ENCODE assay signal across 13 cellular contexts in genomic region chr11:60871378-60872061, GRCh38. TPM values are rescaled to one million over a fixed set of nuclear protein-coding genes. Genes with fewer than 3 reads are reported as not detected.
DNase-seq lines count a peak whose midpoint lies in the region; ATAC-seq and TF ChIP-seq lines count a peak whose summit lies in the region.
"Had no signal": no experiment of that assay in that cellular context is flagged by ENCODE, and none has a peak within 500 bp of the region (broad histone marks: within the 10 kb centered on the region; RNA-seq: fewer than 3 reads in every experiment).

No MANE protein-coding gene starts in this region.

- H3K9me3 ChIP-seq in heart right ventricle (no peaks in the 10 kb centered on the region), thymus (ENCODE audit: control insufficient read depth) (no peaks in the 10 kb centered on the region)
- H3K9me3 ChIP-seq: neutrophil had no signal

- H3K4me3 Mint-ChIP-seq in activated CD4-positive, alpha-beta T cell treated with anti-CD3 and anti-CD28 coated beads, Interleukin-2, amount 10 ng/mL, durations not matched to agents 7 days and 5 days: no peak overlapping the region
- H3K4me3 Mint-ChIP-seq in activated CD8-positive, alpha-beta T cell treated with anti-CD3 and anti-CD28 coated beads for 36 hours: no peak overlapping the region

- WGBS in heart right ventricle, 2 donors: 69 to 70% methylated on average over 7 of the region's 7 CpGs
- WGBS in thymus: 28% methylated on average over 7 of the region's 7 CpGs

- H3K27me3 ChIP-seq in heart right ventricle (no peaks in the 10 kb centered on the region), thymus (ENCODE audit: control insufficient read depth, insufficient read depth) (no peaks in the 10 kb centered on the region)
- H3K27me3 ChIP-seq: neutrophil had no signal

- DNase-seq in activated CD4-positive, alpha-beta T cell treated with anti-CD3 and anti-CD28 coated beads, Interleukin-2, amount 10 ng/mL, durations not matched to agents 7 days and 5 days: no peak
- no peak for DNase-seq in activated CD4-positive, alpha-beta T cell treated with anti-CD3 and anti-CD28 coated beads, Interleukin-2, amount 50 U/mL, for 1 hour
- DNase-seq in activated CD8-positive, alpha-beta T cell treated with anti-CD3 and anti-CD28 coated beads for 36 hours: peak; percentile 52
- peak; percentile 43 to 67 for DNase-seq in heart right ventricle
- DNase-seq in GF-D8 (lab: John Stamatoyannopoulos, UW): no peak
- no peak for DNase-seq in ureter (ENCODE audit: low spot score)
- DNase-seq: anterior cingulate cortex, hypothalamus, NCI-H82 had no signal

- POLR2A ChIA-PET in activated CD4-positive, alpha-beta T cell treated with anti-CD3 and anti-CD28 coated beads, Interleukin-2, amount 10 ng/mL, durations not matched to agents 7 days and 5 days (lab: Charles Lee): no interaction called here
- POLR2A ChIA-PET in activated CD8-positive, alpha-beta T cell treated with anti-CD3 and anti-CD28 coated beads for 36 hours (lab: Charles Lee): interaction anchor here (0.8 to 1.5 kb wide), 5 partner anchors 11 to 34 kb away, joined by 3 to 7 read pairs (median 6); partner anchors contain the start of gene PRPF19

- H3K27ac Mint-ChIP-seq in activated CD4-positive, alpha-beta T cell treated with anti-CD3 and anti-CD28 coated beads, Interleukin-2, amount 10 ng/mL, durations not matched to agents 7 days and 5 days: peak overlapping the region; percentile 41
- no peak overlapping the region for H3K27ac Mint-ChIP-seq in activated CD8-positive, alpha-beta T cell treated with anti-CD3 and anti-CD28 coated beads for 36 hours

- H3K27ac ChIP-seq in heart right ventricle (peak overlapping the region; percentile 45 to 75 (median 53)), thymus (ENCODE audit: low read depth) (peak overlapping the region; percentile 92)
- H3K27ac ChIP-seq: neutrophil had no signal

- H3K4me1 Mint-ChIP-seq in activated CD4-positive, alpha-beta T cell treated with anti-CD3 and anti-CD28 coated beads, Interleukin-2, amount 10 ng/mL, durations not matched to agents 7 days and 5 days: peaks cover 52% of the 10 kb centered on the region
- peaks cover 33% of the 10 kb centered on the region for H3K4me1 Mint-ChIP-seq in activated CD8-positive, alpha-beta T cell treated with anti-CD3 and anti-CD28 coated beads for 36 hours (ENCODE audit: low read depth)

- H3K9me3 Mint-ChIP-seq in activated CD4-positive, alpha-beta T cell treated with anti-CD3 and anti-CD28 coated beads, Interleukin-2, amount 10 ng/mL, durations not matched to agents 7 days and 5 days: no peaks in the 10 kb centered on the region
- H3K9me3 Mint-ChIP-seq in activated CD8-positive, alpha-beta T cell treated with anti-CD3 and anti-CD28 coated beads for 36 hours: no peaks in the 10 kb centered on the region

- H3K4me3 ChIP-seq in heart right ventricle (no peak overlapping the region), thymus (ENCODE audit: low read length) (no peak overlapping the region)

- TF ChIP-seq CTCF in activated CD8-positive, alpha-beta T cell treated with anti-CD3 and anti-CD28 coated beads for 36 hours (IDR thresholded peaks at IDR 0.05): no peak
- TF ChIP-seq CTCF in heart right ventricle (IDR thresholded peaks at IDR 0.05): peak in 6 of 9 donors; percentile 13 to 38 (median 24)

- intact Hi-C loops in activated CD8-positive, alpha-beta T cell treated with anti-CD3 and anti-CD28 coated beads for 36 hours (cut with micrococcal nuclease): no loop called here
- intact Hi-C loops in heart right ventricle (cut with DNase I): no loop called here

- no peaks in the 10 kb centered on the region for H3K36me3 ChIP-seq in heart right ventricle
- H3K36me3 ChIP-seq in thymus (ENCODE audit: control insufficient read depth, insufficient read depth): peaks cover 4% of the 10 kb centered on the region
- H3K36me3 ChIP-seq: neutrophil had no signal

- H3K27me3 Mint-ChIP-seq in activated CD4-positive, alpha-beta T cell treated with anti-CD3 and anti-CD28 coated beads, Interleukin-2, amount 10 ng/mL, durations not matched to agents 7 days and 5 days: no peaks in the 10 kb centered on the region
- H3K27me3 Mint-ChIP-seq in activated CD8-positive, alpha-beta T cell treated with anti-CD3 and anti-CD28 coated beads for 36 hours: no peaks in the 10 kb centered on the region

- ATAC-seq in activated CD8-positive, alpha-beta T cell treated with anti-CD3 and anti-CD28 coated beads for 36 hours: peak; percentile 75
- ATAC-seq in heart right ventricle (peak; percentile 59 to 85 (median 73)), GM21825 (IDR thresholded peaks at IDR 0.05; ENCODE audit: unreplicated experiment) (no peak)

- peaks cover 3 to 61% (median 38%) of the 10 kb centered on the region in 9 donors for H3K4me1 ChIP-seq in heart right ventricle
- peaks cover 83% of the 10 kb centered on the region for H3K4me1 ChIP-seq in thymus (ENCODE audit: control insufficient read depth, insufficient read depth, low read length)

- H3K36me3 Mint-ChIP-seq in activated CD4-positive, alpha-beta T cell treated with anti-CD3 and anti-CD28 coated beads, Interleukin-2, amount 10 ng/mL, durations not matched to agents 7 days and 5 days (ENCODE audit: low read depth): no peaks in the 10 kb centered on the region
- H3K36me3 Mint-ChIP-seq in activated CD8-positive, alpha-beta T cell treated with anti-CD3 and anti-CD28 coated beads for 36 hours (ENCODE audit: low read depth): no peaks in the 10 kb centered on the region

- CTCF ChIA-PET in activated CD4-positive, alpha-beta T cell treated with anti-CD3 and anti-CD28 coated beads, Interleukin-2, amount 10 ng/mL, durations not matched to agents 7 days and 5 days (lab: Charles Lee): interaction anchor here (1.3 to 2.1 kb wide), 6 partner anchors 9 to 24 kb away, joined by 4 to 9 read pairs (median 4); partner anchors contain the start of gene PTGDR2
- CTCF ChIA-PET in activated CD8-positive, alpha-beta T cell treated with anti-CD3 and anti-CD28 coated beads for 36 hours (lab: Charles Lee): interaction anchor here (0.7 to 7.1 kb wide), 6 partner anchors 11 to 96 kb away, joined by 3 to 37 read pairs (median 4); partner anchors contain the start of gene PRPF19

RNA-seq across cellular contexts. Expression of gene ZP1, which starts 4.2 kb away (rescaled TPM):
- not detected for total RNA-seq in activated CD4-positive, alpha-beta T cell treated with anti-CD3 and anti-CD28 coated beads, Interleukin-2, amount 10 ng/mL, durations not matched to agents 7 days and 5 days
- total RNA-seq in activated CD8-positive, alpha-beta T cell treated with anti-CD3 and anti-CD28 coated beads for 36 hours: not detected
- total RNA-seq in heart right ventricle (under 1 TPM in 3 of 10 donors, not detected in 7; 0.16 to 0.33 (median 0.25) TPM), ureter (not detected)
- polyA plus RNA-seq in heart right ventricle (under 1 TPM; 0.37 to 0.51 TPM), thymus (1.5 TPM)

RNA-seq across cellular contexts. Expression of gene PTGDR2, which starts 15.8 kb away (rescaled TPM):
- total RNA-seq in activated CD4-positive, alpha-beta T cell treated with anti-CD3 and anti-CD28 coated beads, Interleukin-2, amount 10 ng/mL, durations not matched to agents 7 days and 5 days: 1 to 10 TPM; 1.3 to 1.4 TPM
- under 1 TPM; 0.23 to 0.38 TPM for total RNA-seq in activated CD8-positive, alpha-beta T cell treated with anti-CD3 and anti-CD28 coated beads for 36 hours
- total RNA-seq in heart right ventricle: 1 to 10 TPM in 9 of 10 donors, under 1 TPM in 1; 0.35 to 5.1 (median 1.2) TPM
- polyA plus RNA-seq in heart right ventricle: 1 to 10 TPM in 1 of 2 donors, under 1 TPM in 1; 0.57 to 5.7 TPM
- 0.73 TPM for polyA plus RNA-seq in thymus
- total RNA-seq in ureter: 0.13 TPM
- total RNA-seq: HT1080 had no signal

RNA-seq across cellular contexts. Expression of gene CCDC86, which starts 29.6 kb away (rescaled TPM):
- 10 to 100 TPM; 19.2 to 23.2 TPM for total RNA-seq in activated CD4-positive, alpha-beta T cell treated with anti-CD3 and anti-CD28 coated beads, Interleukin-2, amount 10 ng/mL, durations not matched to agents 7 days and 5 days
- 10 to 100 TPM; 48.1 to 51.4 TPM for total RNA-seq in activated CD8-positive, alpha-beta T cell treated with anti-CD3 and anti-CD28 coated beads for 36 hours
- total RNA-seq in heart right ventricle (10 to 100 TPM in 4 of 10 donors, 1 to 10 TPM in 6; 6.6 to 20.1 (median 9.2) TPM), ureter (33.4 TPM)
- polyA plus RNA-seq in heart right ventricle (10 to 100 TPM in 1 of 2 donors, 1 to 10 TPM in 1; 7.4 to 26.5 TPM), thymus (11.0 TPM)

RNA-seq across cellular contexts. Expression of gene PRPF19, which starts 34.9 kb away (rescaled TPM):
- total RNA-seq in activated CD4-positive, alpha-beta T cell treated with anti-CD3 and anti-CD28 coated beads, Interleukin-2, amount 10 ng/mL, durations not matched to agents 7 days and 5 days: 100 to 1,000 TPM; 125 to 128 TPM
- total RNA-seq in activated CD8-positive, alpha-beta T cell treated with anti-CD3 and anti-CD28 coated beads for 36 hours: 100 to 1,000 TPM; 142 to 150 TPM
- total RNA-seq in heart right ventricle (10 to 100 TPM; 32.0 to 49.7 (median 39.4) TPM), ureter (113 TPM)
- polyA plus RNA-seq in heart right ventricle (10 to 100 TPM; 50.3 to 53.0 TPM), thymus (49.2 TPM)

RNA-seq across cellular contexts. Expression of gene TMEM109, which starts 42.4 kb away (rescaled TPM):
- total RNA-seq in activated CD4-positive, alpha-beta T cell treated with anti-CD3 and anti-CD28 coated beads, Interleukin-2, amount 10 ng/mL, durations not matched to agents 7 days and 5 days: 100 to 1,000 TPM; 114 to 119 TPM
- 100 to 1,000 TPM in 1 of 2 experiments, 10 to 100 TPM in 1; 93.2 to 101 TPM for total RNA-seq in activated CD8-positive, alpha-beta T cell treated with anti-CD3 and anti-CD28 coated beads for 36 hours
- total RNA-seq in heart right ventricle (100 to 1,000 TPM in 2 of 10 donors, 10 to 100 TPM in 8; 78.6 to 115 (median 92.7) TPM), ureter (86.8 TPM)
- polyA plus RNA-seq in heart right ventricle (100 to 1,000 TPM in 1 of 2 donors, 10 to 100 TPM in 1; 53.3 to 121 TPM), thymus (58.1 TPM)

Comparison
In these comparisons a context has a peak if more than half of its experiments do, and no peak if none do; other contexts are left out.
1. DNase-seq: peak in activated CD8-positive, alpha-beta T cell treated with anti-CD3 and anti-CD28 coated beads for 36 hours (single experiment) and heart right ventricle (2 of 2); none in activated CD4-positive, alpha-beta T cell treated with anti-CD3 and anti-CD28 coated beads, Interleukin-2, amount 10 ng/mL, durations not matched to agents 7 days and 5 days (single experiment), activated CD4-positive, alpha-beta T cell treated with anti-CD3 and anti-CD28 coated beads, Interleukin-2, amount 50 U/mL, for 1 hour (single experiment), GF-D8 (single experiment) and ureter (single experiment).